Comparison of ENCODE assay signal across 18 cellular contexts in genomic region chr1:42052300-42052699, GRCh38.
"Had no signal": no experiment of that assay in that cellular context is flagged by ENCODE, and none has a peak within 500 bp of the region (broad histone marks: within the 10 kb centered on the region; RNA-seq: fewer than 3 reads in every experiment).

No MANE protein-coding gene starts in this region.

- H3K4me3 ChIP-seq: body of pancreas, esophagus squamous epithelium, mucosa of descending colon, prostate gland, testis had no signal

- H3K27me3 ChIP-seq: body of pancreas, testis had no signal

- DNase-seq: activated CD4-positive, alpha-beta T cell treated with anti-CD3 and anti-CD28 coated beads for 36 hours; activated CD4-positive, alpha-beta T cell treated with anti-CD3 and anti-CD28 coated beads, Interleukin-2, amount 50 U/mL, for 48 hours; activated gamma-delta T cell treated with Interleukin-2 at 50 U/mL for 16 hours; activated T-cell treated with anti-CD3 and anti-CD28 coated beads for 4 hours; amniotic stem cell; body of pancreas; dermis blood vessel endothelial cell; effector memory CD8-positive, alpha-beta T cell; esophagus squamous epithelium; mesenchymal stem cell; mucosa of descending colon; stimulated activated CD4-positive, alpha-beta T cell treated with anti-CD3 and anti-CD28 coated beads, Interleukin-4, amount 100 ng/mL, for 24 hours; testis had no signal

- H3K9me3 ChIP-seq: body of pancreas, mucosa of descending colon, prostate gland, testis had no signal

- H3K4me1 ChIP-seq: body of pancreas, esophagus squamous epithelium, prostate gland, testis had no signal

- H3K36me3 ChIP-seq: esophagus squamous epithelium, prostate gland had no signal

- ATAC-seq: activated CD4-positive, alpha-beta T cell treated with anti-CD3 and anti-CD28 coated beads for 36 hours; activated naive CD4-positive, alpha-beta T cell treated with anti-CD3 and anti-CD28 coated beads, Interleukin-2, amount 50 U/mL, for 72 hours; body of pancreas; mucosa of descending colon; sciatic nerve; stimulated activated effector memory CD8-positive, alpha-beta T cell treated with anti-CD3 and anti-CD28 coated beads, Interleukin-12 subunit alpha, Interleukin-12 subunit beta, amount 100 ng/mL, for 72 hours; WTC11 had no signal

- H3K27ac ChIP-seq: body of pancreas, esophagus squamous epithelium, prostate gland, testis had no signal
